1 cellular context compared by ENCODE assay signal in genomic region chr11:2301631-2302272, GRCh38.
TF ChIP-seq lines count a peak whose summit lies in the region.

TSS of gene C11orf21 (minus strand) at chr11:2301918. CDS start at chr11:2301808, 110 bp downstream.
TSS of gene TSPAN32 (plus strand) at chr11:2302013. CDS start at chr11:2302150, 137 bp downstream.

TF ChIP-seq in K562, 482 proteins besides CTCF, POLR2A, EP300 and RAD21 (continued from another document and continues in another):
- no peak for TF ChIP-seq HDAC8 (tag; IDR thresholded peaks at IDR 0.05)
- TF ChIP-seq COPS2 (conservative IDR thresholded peaks at IDR 0.05), result no peak
- no peak for TF ChIP-seq CCAR2 (IDR thresholded peaks at IDR 0.05; ENCODE audit: low read depth, low read length)
- TF ChIP-seq NFIX (CRISPR knock-in tag; IDR thresholded peaks at IDR 0.05; ENCODE audit: low read depth), result no peak
- TF ChIP-seq ZNF76 (CRISPR knock-in tag; IDR thresholded peaks at IDR 0.05; ENCODE audit: borderline replicate concordance), result no peak
- no peak for TF ChIP-seq CLOCK (CRISPR knock-in tag; IDR thresholded peaks at IDR 0.05; ENCODE audit: borderline replicate concordance)
- TF ChIP-seq CREB1 (IDR thresholded peaks at IDR 0.05), result no peak
- no peak for TF ChIP-seq CREB1 (CRISPR knock-in tag; IDR thresholded peaks at IDR 0.05)
- no peak for TF ChIP-seq ZBTB8A (IDR thresholded peaks at IDR 0.05; ENCODE audit: partially characterized antibody)
- no peak for TF ChIP-seq FOXK1 (CRISPR knock-in tag; IDR thresholded peaks at IDR 0.05; ENCODE audit: borderline replicate concordance)
- TF ChIP-seq NR2C1 (IDR thresholded peaks at IDR 0.05), result no peak
- no peak for TF ChIP-seq NR2C1 (tag; IDR thresholded peaks at IDR 0.05)
- TF ChIP-seq HINFP (tag; conservative IDR thresholded peaks at IDR 0.05; ENCODE audit: low read depth), result no peak
- peak; percentile 4; the same call in 1 of the 2 replicates for TF ChIP-seq TFE3 (CRISPR knock-in tag; IDR thresholded peaks at IDR 0.05)
- no peak for TF ChIP-seq ZNF717 (CRISPR knock-in tag; IDR thresholded peaks at IDR 0.05)
- TF ChIP-seq ZKSCAN3 (CRISPR knock-in tag; IDR thresholded peaks at IDR 0.05), result no peak
- TF ChIP-seq STAG1 (CRISPR knock-in tag; IDR thresholded peaks at IDR 0.05; ENCODE audit: borderline replicate concordance), result no peak
- TF ChIP-seq HMG20A (CRISPR knock-in tag; conservative IDR thresholded peaks at IDR 0.05), result no peak
- TF ChIP-seq ZEB2 (IDR thresholded peaks at IDR 0.05), result no peak
- TF ChIP-seq, protein P1, sequence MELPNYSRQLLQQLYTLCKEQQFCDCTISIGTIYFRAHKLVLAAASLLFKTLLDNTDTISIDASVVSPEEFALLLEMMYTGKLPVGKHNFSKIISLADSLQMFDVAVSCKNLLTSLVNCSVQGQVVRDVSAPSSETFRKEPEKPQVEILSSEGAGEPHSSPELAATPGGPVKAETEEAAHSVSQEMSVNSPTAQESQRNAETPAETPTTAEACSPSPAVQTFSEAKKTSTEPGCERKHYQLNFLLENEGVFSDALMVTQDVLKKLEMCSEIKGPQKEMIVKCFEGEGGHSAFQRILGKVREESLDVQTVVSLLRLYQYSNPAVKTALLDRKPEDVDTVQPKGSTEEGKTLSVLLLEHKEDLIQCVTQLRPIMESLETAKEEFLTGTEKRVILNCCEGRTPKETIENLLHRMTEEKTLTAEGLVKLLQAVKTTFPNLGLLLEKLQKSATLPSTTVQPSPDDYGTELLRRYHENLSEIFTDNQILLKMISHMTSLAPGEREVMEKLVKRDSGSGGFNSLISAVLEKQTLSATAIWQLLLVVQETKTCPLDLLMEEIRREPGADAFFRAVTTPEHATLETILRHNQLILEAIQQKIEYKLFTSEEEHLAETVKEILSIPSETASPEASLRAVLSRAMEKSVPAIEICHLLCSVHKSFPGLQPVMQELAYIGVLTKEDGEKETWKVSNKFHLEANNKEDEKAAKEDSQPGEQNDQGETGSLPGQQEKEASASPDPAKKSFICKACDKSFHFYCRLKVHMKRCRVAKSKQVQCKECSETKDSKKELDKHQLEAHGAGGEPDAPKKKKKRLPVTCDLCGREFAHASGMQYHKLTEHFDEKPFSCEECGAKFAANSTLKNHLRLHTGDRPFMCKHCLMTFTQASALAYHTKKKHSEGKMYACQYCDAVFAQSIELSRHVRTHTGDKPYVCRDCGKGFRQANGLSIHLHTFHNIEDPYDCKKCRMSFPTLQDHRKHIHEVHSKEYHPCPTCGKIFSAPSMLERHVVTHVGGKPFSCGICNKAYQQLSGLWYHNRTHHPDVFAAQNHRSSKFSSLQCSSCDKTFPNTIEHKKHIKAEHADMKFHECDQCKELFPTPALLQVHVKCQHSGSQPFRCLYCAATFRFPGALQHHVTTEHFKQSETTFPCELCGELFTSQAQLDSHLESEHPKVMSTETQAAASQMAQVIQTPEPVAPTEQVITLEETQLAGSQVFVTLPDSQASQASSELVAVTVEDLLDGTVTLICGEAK (IDR thresholded peaks at IDR 0.05), result peak; percentile 48; the same call in 1 of the 2 replicates
- TF ChIP-seq, protein P1 (CRISPR knock-in tag; IDR thresholded peaks at IDR 0.05), result no peak
- TF ChIP-seq OTX1 (CRISPR knock-in tag; IDR thresholded peaks at IDR 0.05), result no peak; the same call in 1 of the 2 replicates
- no peak for TF ChIP-seq ZFP36 (IDR thresholded peaks at IDR 0.05; ENCODE audit: low read depth, low read length, partially characterized antibody)
- TF ChIP-seq MCM5 (IDR thresholded peaks at IDR 0.05; ENCODE audit: low read depth), result no peak
- no peak for TF ChIP-seq PHB2 (IDR thresholded peaks at IDR 0.05; ENCODE audit: low read depth)
- no peak for TF ChIP-seq WHSC1 (IDR thresholded peaks at IDR 0.05; ENCODE audit: low read length)
- TF ChIP-seq, protein P2, sequence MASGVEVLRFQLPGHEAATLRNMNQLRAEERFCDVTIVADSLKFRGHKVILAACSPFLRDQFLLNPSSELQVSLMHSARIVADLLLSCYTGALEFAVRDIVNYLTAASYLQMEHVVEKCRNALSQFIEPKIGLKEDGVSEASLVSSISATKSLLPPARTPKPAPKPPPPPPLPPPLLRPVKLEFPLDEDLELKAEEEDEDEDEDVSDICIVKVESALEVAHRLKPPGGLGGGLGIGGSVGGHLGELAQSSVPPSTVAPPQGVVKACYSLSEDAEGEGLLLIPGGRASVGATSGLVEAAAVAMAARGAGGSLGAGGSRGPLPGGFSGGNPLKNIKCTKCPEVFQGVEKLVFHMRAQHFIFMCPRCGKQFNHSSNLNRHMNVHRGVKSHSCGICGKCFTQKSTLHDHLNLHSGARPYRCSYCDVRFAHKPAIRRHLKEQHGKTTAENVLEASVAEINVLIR (CRISPR knock-in tag; IDR thresholded peaks at IDR 0.05), result no peak
- TF ChIP-seq RFX7 (CRISPR knock-in tag; IDR thresholded peaks at IDR 0.05), result no peak
- TF ChIP-seq ZNF408 (CRISPR knock-in tag; IDR thresholded peaks at IDR 0.05; ENCODE audit: low read depth), result no peak
- TF ChIP-seq BCL6 (CRISPR knock-in tag; IDR thresholded peaks at IDR 0.05), result no peak
- TF ChIP-seq PRMT5 (CRISPR knock-in tag; IDR thresholded peaks at IDR 0.05), result no peak
- no peak for TF ChIP-seq PCBP1 (IDR thresholded peaks at IDR 0.05; ENCODE audit: low read depth, low read length, poor library complexity, severe bottlenecking)
- TF ChIP-seq SOX6 (IDR thresholded peaks at IDR 0.05), result no peak
- no peak for TF ChIP-seq IRF9 (tag; IDR thresholded peaks at IDR 0.05)
- TF ChIP-seq GMEB1 (CRISPR knock-in tag; IDR thresholded peaks at IDR 0.05), result no peak
- TF ChIP-seq NFYB (IDR thresholded peaks at IDR 0.05; ENCODE audit: extremely low read depth, insufficient read length), result no peak
- TF ChIP-seq SP2 (IDR thresholded peaks at IDR 0.05; ENCODE audit: extremely low read depth, low read depth, low read length, poor library complexity, severe bottlenecking), result no peak
- no peak for TF ChIP-seq PHTF2 (CRISPR knock-in tag; IDR thresholded peaks at IDR 0.05)
- TF ChIP-seq, protein P3, sequence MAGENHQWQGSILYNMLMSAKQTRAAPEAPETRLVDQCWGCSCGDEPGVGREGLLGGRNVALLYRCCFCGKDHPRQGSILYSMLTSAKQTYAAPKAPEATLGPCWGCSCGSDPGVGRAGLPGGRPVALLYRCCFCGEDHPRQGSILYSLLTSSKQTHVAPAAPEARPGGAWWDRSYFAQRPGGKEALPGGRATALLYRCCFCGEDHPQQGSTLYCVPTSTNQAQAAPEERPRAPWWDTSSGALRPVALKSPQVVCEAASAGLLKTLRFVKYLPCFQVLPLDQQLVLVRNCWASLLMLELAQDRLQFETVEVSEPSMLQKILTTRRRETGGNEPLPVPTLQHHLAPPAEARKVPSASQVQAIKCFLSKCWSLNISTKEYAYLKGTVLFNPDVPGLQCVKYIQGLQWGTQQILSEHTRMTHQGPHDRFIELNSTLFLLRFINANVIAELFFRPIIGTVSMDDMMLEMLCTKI (IDR thresholded peaks at IDR 0.05; ENCODE audit: partially characterized antibody), result no peak
- TF ChIP-seq ZNF253 (CRISPR knock-in tag; conservative IDR thresholded peaks at IDR 0.05), result no peak
- TF ChIP-seq NELFE (IDR thresholded peaks at IDR 0.05; ENCODE audit: insufficient read depth, insufficient read length), result no peak
- TF ChIP-seq HMG20B (CRISPR knock-in tag; IDR thresholded peaks at IDR 0.05), result no peak
- TF ChIP-seq TEAD1 (CRISPR knock-in tag; IDR thresholded peaks at IDR 0.05), result peak; percentile 8 to 44; a peak in 1 of 4 replicates
- no peak for TF ChIP-seq BRD4 (IDR thresholded peaks at IDR 0.05)
- TF ChIP-seq SMARCA4 (IDR thresholded peaks at IDR 0.05), result no peak
- no peak for TF ChIP-seq HDAC3 (IDR thresholded peaks at IDR 0.05; ENCODE audit: borderline replicate concordance, partially characterized antibody)
- no peak for TF ChIP-seq ZNF354B (CRISPR knock-in tag; IDR thresholded peaks at IDR 0.05)
- no peak for TF ChIP-seq DPF2 (IDR thresholded peaks at IDR 0.05)
- no peak for TF ChIP-seq LEF1 (IDR thresholded peaks at IDR 0.05)
- TF ChIP-seq BHLHE40 (IDR thresholded peaks at IDR 0.05; ENCODE audit: low read length), result peak; percentile 33; the same call in 1 of the 2 replicates
- TF ChIP-seq RBM14 (IDR thresholded peaks at IDR 0.05; ENCODE audit: borderline replicate concordance, insufficient read depth, low read depth, low read length), result no peak
